Comparison of ENCODE assay signal across 1 cellular context in the genomic region with DNA sequence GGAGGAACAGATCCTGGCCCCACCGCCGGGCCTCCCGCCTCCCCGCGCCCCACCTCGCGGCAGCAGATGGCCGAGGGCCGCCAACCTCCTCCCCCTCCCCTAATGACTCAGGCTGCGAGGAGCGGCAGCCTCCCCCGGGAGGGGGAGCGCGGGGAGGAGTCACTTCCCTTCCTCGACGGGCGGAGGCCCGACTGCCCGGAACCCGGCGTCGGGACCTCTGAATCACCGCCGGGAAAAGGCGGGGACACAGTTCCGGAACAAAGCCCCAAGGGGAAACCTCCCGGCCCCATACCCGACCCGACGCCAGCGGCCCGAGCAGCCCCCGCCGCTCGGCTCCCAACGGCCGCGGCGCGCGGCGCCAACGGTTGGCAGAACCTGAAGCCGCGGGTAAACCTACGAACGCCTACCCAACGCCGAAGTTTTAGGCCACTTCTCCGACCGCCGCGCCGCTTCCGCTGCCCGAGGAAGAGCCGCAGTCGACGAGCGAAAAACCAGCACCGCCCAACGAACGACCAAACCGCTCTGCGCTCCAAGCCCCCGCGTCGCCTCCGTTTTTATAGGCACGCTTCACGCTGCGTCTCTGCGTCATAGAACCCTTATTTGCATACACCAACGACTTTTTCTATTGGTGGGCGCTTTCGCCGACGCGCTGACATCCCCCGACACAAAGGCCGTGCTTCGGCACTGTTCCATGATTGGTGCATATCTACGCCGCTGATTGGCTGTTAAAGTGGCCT.
TF ChIP-seq lines count a peak whose summit lies in the region.

No MANE protein-coding gene starts in this region.

TF ChIP-seq in K562, 482 proteins besides CTCF, POLR2A, EP300 and RAD21 (continued from another document and continues in another):
- TF ChIP-seq ARID4B (CRISPR knock-in tag; IDR thresholded peaks at IDR 0.05) (peak; percentile 86), POLR2B (IDR thresholded peaks at IDR 0.05; ENCODE audit: low read depth, partially characterized antibody) (peak; percentile 100), MAX (CRISPR knock-in tag; IDR thresholded peaks at IDR 0.05) (peak; percentile 75), HCFC1 (IDR thresholded peaks at IDR 0.05; ENCODE audit: low read depth, low read length) (peak; percentile 56; the same call in 1 of the 2 replicates), ARHGAP35 (IDR thresholded peaks at IDR 0.05; ENCODE audit: partially characterized antibody) (no peak), CREB1 (IDR thresholded peaks at IDR 0.05) (peak; percentile 90), CREB1 (CRISPR knock-in tag; IDR thresholded peaks at IDR 0.05) (peak; percentile 94), ZFP30 (CRISPR knock-in tag; IDR thresholded peaks at IDR 0.05; ENCODE audit: borderline replicate concordance) (no peak), SAFB2 (IDR thresholded peaks at IDR 0.05; ENCODE audit: borderline replicate concordance, low read depth, low read length, severe bottlenecking) (no peak), TCF15 (CRISPR knock-in tag; IDR thresholded peaks at IDR 0.05) (no peak), RB1 (IDR thresholded peaks at IDR 0.05; ENCODE audit: low read depth) (peak; percentile 89), NKRF (IDR thresholded peaks at IDR 0.05; ENCODE audit: borderline replicate concordance) (peak; percentile 22; the same call in 1 of the 2 replicates), GATAD2B (IDR thresholded peaks at IDR 0.05; ENCODE audit: borderline replicate concordance) (peak; percentile 66; the same call in 1 of the 2 replicates), ZC3H4 (CRISPR knock-in tag; IDR thresholded peaks at IDR 0.05; ENCODE audit: borderline replicate concordance) (peak; percentile 96), PHF21A (IDR thresholded peaks at IDR 0.05; ENCODE audit: borderline replicate concordance, low read depth) (0 out of 2 replicates have a peak, but pooled peaks have one; percentile 44), KDM2B (CRISPR knock-in tag; IDR thresholded peaks at IDR 0.05) (0 out of 2 replicates have a peak, but pooled peaks have one; percentile 56), NFE2L1 (tag; IDR thresholded peaks at IDR 0.05; ENCODE audit: borderline replicate concordance, low read depth) (no peak), ZNF212 (CRISPR knock-in tag; IDR thresholded peaks at IDR 0.05) (no peak)
- TF ChIP-seq, protein P1, sequence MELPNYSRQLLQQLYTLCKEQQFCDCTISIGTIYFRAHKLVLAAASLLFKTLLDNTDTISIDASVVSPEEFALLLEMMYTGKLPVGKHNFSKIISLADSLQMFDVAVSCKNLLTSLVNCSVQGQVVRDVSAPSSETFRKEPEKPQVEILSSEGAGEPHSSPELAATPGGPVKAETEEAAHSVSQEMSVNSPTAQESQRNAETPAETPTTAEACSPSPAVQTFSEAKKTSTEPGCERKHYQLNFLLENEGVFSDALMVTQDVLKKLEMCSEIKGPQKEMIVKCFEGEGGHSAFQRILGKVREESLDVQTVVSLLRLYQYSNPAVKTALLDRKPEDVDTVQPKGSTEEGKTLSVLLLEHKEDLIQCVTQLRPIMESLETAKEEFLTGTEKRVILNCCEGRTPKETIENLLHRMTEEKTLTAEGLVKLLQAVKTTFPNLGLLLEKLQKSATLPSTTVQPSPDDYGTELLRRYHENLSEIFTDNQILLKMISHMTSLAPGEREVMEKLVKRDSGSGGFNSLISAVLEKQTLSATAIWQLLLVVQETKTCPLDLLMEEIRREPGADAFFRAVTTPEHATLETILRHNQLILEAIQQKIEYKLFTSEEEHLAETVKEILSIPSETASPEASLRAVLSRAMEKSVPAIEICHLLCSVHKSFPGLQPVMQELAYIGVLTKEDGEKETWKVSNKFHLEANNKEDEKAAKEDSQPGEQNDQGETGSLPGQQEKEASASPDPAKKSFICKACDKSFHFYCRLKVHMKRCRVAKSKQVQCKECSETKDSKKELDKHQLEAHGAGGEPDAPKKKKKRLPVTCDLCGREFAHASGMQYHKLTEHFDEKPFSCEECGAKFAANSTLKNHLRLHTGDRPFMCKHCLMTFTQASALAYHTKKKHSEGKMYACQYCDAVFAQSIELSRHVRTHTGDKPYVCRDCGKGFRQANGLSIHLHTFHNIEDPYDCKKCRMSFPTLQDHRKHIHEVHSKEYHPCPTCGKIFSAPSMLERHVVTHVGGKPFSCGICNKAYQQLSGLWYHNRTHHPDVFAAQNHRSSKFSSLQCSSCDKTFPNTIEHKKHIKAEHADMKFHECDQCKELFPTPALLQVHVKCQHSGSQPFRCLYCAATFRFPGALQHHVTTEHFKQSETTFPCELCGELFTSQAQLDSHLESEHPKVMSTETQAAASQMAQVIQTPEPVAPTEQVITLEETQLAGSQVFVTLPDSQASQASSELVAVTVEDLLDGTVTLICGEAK (IDR thresholded peaks at IDR 0.05): peak; percentile 60; the same call in 1 of the 2 replicates
- TF ChIP-seq, protein P1 (CRISPR knock-in tag; IDR thresholded peaks at IDR 0.05): no peak
- TF ChIP-seq, protein P2, sequence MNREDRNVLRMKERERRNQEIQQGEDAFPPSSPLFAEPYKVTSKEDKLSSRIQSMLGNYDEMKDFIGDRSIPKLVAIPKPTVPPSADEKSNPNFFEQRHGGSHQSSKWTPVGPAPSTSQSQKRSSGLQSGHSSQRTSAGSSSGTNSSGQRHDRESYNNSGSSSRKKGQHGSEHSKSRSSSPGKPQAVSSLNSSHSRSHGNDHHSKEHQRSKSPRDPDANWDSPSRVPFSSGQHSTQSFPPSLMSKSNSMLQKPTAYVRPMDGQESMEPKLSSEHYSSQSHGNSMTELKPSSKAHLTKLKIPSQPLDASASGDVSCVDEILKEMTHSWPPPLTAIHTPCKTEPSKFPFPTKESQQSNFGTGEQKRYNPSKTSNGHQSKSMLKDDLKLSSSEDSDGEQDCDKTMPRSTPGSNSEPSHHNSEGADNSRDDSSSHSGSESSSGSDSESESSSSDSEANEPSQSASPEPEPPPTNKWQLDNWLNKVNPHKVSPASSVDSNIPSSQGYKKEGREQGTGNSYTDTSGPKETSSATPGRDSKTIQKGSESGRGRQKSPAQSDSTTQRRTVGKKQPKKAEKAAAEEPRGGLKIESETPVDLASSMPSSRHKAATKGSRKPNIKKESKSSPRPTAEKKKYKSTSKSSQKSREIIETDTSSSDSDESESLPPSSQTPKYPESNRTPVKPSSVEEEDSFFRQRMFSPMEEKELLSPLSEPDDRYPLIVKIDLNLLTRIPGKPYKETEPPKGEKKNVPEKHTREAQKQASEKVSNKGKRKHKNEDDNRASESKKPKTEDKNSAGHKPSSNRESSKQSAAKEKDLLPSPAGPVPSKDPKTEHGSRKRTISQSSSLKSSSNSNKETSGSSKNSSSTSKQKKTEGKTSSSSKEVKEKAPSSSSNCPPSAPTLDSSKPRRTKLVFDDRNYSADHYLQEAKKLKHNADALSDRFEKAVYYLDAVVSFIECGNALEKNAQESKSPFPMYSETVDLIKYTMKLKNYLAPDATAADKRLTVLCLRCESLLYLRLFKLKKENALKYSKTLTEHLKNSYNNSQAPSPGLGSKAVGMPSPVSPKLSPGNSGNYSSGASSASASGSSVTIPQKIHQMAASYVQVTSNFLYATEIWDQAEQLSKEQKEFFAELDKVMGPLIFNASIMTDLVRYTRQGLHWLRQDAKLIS (CRISPR knock-in tag; IDR thresholded peaks at IDR 0.05): peak; percentile 100
- TF ChIP-seq, protein P3, sequence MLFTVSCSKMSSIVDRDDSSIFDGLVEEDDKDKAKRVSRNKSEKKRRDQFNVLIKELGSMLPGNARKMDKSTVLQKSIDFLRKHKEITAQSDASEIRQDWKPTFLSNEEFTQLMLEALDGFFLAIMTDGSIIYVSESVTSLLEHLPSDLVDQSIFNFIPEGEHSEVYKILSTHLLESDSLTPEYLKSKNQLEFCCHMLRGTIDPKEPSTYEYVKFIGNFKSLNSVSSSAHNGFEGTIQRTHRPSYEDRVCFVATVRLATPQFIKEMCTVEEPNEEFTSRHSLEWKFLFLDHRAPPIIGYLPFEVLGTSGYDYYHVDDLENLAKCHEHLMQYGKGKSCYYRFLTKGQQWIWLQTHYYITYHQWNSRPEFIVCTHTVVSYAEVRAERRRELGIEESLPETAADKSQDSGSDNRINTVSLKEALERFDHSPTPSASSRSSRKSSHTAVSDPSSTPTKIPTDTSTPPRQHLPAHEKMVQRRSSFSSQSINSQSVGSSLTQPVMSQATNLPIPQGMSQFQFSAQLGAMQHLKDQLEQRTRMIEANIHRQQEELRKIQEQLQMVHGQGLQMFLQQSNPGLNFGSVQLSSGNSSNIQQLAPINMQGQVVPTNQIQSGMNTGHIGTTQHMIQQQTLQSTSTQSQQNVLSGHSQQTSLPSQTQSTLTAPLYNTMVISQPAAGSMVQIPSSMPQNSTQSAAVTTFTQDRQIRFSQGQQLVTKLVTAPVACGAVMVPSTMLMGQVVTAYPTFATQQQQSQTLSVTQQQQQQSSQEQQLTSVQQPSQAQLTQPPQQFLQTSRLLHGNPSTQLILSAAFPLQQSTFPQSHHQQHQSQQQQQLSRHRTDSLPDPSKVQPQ (CRISPR knock-in tag; IDR thresholded peaks at IDR 0.05; ENCODE audit: borderline replicate concordance): no peak
- TF ChIP-seq, protein P4, sequence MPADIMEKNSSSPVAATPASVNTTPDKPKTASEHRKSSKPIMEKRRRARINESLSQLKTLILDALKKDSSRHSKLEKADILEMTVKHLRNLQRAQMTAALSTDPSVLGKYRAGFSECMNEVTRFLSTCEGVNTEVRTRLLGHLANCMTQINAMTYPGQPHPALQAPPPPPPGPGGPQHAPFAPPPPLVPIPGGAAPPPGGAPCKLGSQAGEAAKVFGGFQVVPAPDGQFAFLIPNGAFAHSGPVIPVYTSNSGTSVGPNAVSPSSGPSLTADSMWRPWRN (IDR thresholded peaks at IDR 0.05; ENCODE audit: low read depth): no peak
